Comparison of ENCODE assay signal across 1 cellular context in the genomic region with DNA sequence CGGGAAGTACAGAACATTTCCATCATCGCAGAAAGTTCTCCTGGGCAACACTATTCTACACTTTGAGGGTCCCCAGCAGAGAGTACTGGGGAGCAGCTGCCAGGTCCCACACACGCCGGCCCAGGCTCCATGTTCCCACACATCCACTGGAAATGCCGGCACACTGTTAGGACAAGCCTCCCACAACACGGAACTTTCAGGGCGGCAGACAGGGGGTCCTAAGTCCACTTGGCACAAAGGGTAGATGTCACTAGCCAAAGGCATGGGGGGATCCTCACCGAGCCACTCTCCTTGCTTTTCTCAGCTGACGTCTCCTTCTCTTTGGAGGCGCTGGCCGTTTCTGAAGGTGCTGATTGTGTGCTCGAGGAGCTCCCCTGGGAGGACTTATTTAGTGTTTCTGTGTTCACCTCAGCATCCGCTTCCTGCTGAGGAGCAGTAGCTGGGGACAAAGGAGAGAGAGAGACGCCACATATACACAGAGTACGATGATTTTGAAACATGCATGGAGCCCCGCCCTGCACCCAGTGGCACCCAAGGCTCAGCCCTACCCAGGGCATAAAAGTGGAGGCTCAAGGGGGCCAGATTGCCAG.
TF ChIP-seq lines count a peak whose summit lies in the region.

No MANE protein-coding gene starts in this region.

TF ChIP-seq in HEK293, 187 proteins besides CTCF, POLR2A, EP300 and RAD21:
- TF ChIP-seq, protein P1, sequence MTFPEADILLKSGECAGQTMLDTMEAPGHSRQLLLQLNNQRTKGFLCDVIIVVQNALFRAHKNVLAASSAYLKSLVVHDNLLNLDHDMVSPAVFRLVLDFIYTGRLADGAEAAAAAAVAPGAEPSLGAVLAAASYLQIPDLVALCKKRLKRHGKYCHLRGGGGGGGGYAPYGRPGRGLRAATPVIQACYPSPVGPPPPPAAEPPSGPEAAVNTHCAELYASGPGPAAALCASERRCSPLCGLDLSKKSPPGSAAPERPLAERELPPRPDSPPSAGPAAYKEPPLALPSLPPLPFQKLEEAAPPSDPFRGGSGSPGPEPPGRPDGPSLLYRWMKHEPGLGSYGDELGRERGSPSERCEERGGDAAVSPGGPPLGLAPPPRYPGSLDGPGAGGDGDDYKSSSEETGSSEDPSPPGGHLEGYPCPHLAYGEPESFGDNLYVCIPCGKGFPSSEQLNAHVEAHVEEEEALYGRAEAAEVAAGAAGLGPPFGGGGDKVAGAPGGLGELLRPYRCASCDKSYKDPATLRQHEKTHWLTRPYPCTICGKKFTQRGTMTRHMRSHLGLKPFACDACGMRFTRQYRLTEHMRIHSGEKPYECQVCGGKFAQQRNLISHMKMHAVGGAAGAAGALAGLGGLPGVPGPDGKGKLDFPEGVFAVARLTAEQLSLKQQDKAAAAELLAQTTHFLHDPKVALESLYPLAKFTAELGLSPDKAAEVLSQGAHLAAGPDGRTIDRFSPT (tag by site-specific recombination; IDR thresholded peaks at IDR 0.05) = no peak
- TF ChIP-seq, protein P2, sequence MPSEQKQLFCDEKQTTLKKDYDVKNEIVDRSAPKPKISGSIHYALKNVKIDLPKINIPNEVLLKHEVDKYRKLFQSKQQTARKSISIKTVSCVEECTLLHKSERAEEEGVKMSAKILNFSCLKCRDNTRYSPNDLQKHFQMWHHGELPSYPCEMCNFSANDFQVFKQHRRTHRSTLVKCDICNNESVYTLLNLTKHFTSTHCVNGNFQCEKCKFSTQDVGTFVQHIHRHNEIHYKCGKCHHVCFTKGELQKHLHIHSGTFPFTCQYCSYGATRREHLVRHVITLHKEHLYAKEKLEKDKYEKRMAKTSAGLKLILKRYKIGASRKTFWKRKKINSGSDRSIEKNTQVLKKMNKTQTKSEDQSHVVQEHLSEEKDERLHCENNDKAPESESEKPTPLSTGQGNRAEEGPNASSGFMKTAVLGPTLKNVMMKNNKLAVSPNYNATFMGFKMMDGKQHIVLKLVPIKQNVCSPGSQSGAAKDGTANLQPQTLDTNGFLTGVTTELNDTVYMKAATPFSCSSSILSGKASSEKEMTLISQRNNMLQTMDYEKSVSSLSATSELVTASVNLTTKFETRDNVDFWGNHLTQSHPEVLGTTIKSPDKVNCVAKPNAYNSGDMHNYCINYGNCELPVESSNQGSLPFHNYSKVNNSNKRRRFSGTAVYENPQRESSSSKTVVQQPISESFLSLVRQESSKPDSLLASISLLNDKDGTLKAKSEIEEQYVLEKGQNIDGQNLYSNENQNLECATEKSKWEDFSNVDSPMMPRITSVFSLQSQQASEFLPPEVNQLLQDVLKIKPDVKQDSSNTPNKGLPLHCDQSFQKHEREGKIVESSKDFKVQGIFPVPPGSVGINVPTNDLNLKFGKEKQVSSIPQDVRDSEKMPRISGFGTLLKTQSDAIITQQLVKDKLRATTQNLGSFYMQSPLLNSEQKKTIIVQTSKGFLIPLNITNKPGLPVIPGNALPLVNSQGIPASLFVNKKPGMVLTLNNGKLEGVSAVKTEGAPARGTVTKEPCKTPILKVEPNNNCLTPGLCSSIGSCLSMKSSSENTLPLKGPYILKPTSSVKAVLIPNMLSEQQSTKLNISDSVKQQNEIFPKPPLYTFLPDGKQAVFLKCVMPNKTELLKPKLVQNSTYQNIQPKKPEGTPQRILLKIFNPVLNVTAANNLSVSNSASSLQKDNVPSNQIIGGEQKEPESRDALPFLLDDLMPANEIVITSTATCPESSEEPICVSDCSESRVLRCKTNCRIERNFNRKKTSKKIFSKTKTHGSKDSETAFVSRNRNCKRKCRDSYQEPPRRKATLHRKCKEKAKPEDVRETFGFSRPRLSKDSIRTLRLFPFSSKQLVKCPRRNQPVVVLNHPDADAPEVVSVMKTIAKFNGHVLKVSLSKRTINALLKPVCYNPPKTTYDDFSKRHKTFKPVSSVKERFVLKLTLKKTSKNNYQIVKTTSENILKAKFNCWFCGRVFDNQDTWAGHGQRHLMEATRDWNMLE (tag by site-specific recombination; conservative IDR thresholded peaks at IDR 0.05; ENCODE audit: low read depth) = no peak
- TF ChIP-seq, protein P3, sequence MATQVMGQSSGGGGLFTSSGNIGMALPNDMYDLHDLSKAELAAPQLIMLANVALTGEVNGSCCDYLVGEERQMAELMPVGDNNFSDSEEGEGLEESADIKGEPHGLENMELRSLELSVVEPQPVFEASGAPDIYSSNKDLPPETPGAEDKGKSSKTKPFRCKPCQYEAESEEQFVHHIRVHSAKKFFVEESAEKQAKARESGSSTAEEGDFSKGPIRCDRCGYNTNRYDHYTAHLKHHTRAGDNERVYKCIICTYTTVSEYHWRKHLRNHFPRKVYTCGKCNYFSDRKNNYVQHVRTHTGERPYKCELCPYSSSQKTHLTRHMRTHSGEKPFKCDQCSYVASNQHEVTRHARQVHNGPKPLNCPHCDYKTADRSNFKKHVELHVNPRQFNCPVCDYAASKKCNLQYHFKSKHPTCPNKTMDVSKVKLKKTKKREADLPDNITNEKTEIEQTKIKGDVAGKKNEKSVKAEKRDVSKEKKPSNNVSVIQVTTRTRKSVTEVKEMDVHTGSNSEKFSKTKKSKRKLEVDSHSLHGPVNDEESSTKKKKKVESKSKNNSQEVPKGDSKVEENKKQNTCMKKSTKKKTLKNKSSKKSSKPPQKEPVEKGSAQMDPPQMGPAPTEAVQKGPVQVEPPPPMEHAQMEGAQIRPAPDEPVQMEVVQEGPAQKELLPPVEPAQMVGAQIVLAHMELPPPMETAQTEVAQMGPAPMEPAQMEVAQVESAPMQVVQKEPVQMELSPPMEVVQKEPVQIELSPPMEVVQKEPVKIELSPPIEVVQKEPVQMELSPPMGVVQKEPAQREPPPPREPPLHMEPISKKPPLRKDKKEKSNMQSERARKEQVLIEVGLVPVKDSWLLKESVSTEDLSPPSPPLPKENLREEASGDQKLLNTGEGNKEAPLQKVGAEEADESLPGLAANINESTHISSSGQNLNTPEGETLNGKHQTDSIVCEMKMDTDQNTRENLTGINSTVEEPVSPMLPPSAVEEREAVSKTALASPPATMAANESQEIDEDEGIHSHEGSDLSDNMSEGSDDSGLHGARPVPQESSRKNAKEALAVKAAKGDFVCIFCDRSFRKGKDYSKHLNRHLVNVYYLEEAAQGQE (tag by site-specific recombination; IDR thresholded peaks at IDR 0.05) = peak; percentile 46; the same call in 1 of the 2 replicates
